Comparison of ENCODE assay signal across 16 cellular contexts in genomic region chr11:69930081-69931059, GRCh38.
"Had no signal": no experiment of that assay in that cellular context is flagged by ENCODE, and none has a peak within 500 bp of the region (broad histone marks: within the 10 kb centered on the region; RNA-seq: fewer than 3 reads in every experiment).

No MANE protein-coding gene starts in this region.

- H3K27ac Mint-ChIP-seq: activated CD4-positive, alpha-beta memory T cell treated with anti-CD3 and anti-CD28 coated beads, Interleukin-2, amount 10 ng/mL, durations not matched to agents 7 days and 5 days; activated CD4-positive, alpha-beta T cell treated with anti-CD3 and anti-CD28 coated beads for 36 hours; activated T-cell treated with anti-CD3 and anti-CD28 coated beads, Interleukin-2, amount 50 U/mL, for 24 hours; naive B cell; stimulated activated memory B cell treated with anti-CD40 and anti-IgM and Interleukin-4, amounts not matched to agents 10 μg/mL and 1 μg/mL and 100 μg/mL, for 72 hours; T-helper 1 cell treated with Interleukin-12 subunit alpha and Interleukin-12 subunit beta and Interleukin-4 antibody, amounts not matched to agents 30 μg/mL and 1 μg/mL, for 36 hours had no signal

- H3K4me1 ChIP-seq: vagina had no signal

- H3K4me3 Mint-ChIP-seq: activated CD4-positive, alpha-beta memory T cell treated with anti-CD3 and anti-CD28 coated beads, Interleukin-2, amount 10 ng/mL, durations not matched to agents 7 days and 5 days; activated CD4-positive, alpha-beta T cell treated with anti-CD3 and anti-CD28 coated beads for 36 hours; activated T-cell treated with anti-CD3 and anti-CD28 coated beads, Interleukin-2, amount 50 U/mL, for 24 hours; naive B cell; stimulated activated memory B cell treated with anti-CD40 and anti-IgM and Interleukin-4, amounts not matched to agents 10 μg/mL and 1 μg/mL and 100 μg/mL, for 72 hours; T-helper 1 cell treated with Interleukin-12 subunit alpha and Interleukin-12 subunit beta and Interleukin-4 antibody, amounts not matched to agents 30 μg/mL and 1 μg/mL, for 36 hours had no signal

- H3K36me3 ChIP-seq: cardiac muscle cell, tibial artery, vagina, WERI-Rb-1 had no signal

- H3K9me3 ChIP-seq: tibial artery, vagina had no signal

- ATAC-seq: activated CD4-positive, alpha-beta T cell treated with anti-CD3 and anti-CD28 coated beads for 36 hours; stimulated activated memory B cell treated with anti-CD40 and anti-IgM and Interleukin-4, amounts not matched to agents 10 μg/mL and 1 μg/mL and 100 μg/mL, for 72 hours had no signal

- H3K27me3 ChIP-seq: cardiac muscle cell, tibial artery, vagina had no signal

- H3K36me3 Mint-ChIP-seq: naive B cell; stimulated activated memory B cell treated with anti-CD40 and anti-IgM and Interleukin-4, amounts not matched to agents 10 μg/mL and 1 μg/mL and 100 μg/mL, for 72 hours had no signal

- DNase-seq: activated CD4-positive, alpha-beta memory T cell treated with anti-CD3 and anti-CD28 coated beads, Interleukin-2, amount 10 ng/mL, durations not matched to agents 7 days and 5 days; activated CD4-positive, alpha-beta T cell treated with anti-CD3 and anti-CD28 coated beads for 36 hours; activated gamma-delta T cell; activated T-cell treated with anti-CD3 and anti-CD28 coated beads, Interleukin-2, amount 50 U/mL, for 24 hours; hippocampal formation; kidney glomerular epithelial cell; naive B cell; retina; stimulated activated CD4-positive, alpha-beta T cell treated with anti-CD3 and anti-CD28 coated beads, Interleukin-2, amount 100 ng/mL, for 48 hours; WERI-Rb-1 had no signal

- H3K27ac ChIP-seq: cardiac muscle cell, dorsolateral prefrontal cortex, tibial artery, vagina, WERI-Rb-1 had no signal

- H3K9me3 Mint-ChIP-seq: activated CD4-positive, alpha-beta memory T cell treated with anti-CD3 and anti-CD28 coated beads, Interleukin-2, amount 10 ng/mL, durations not matched to agents 7 days and 5 days; activated T-cell treated with anti-CD3 and anti-CD28 coated beads, Interleukin-2, amount 50 U/mL, for 24 hours; stimulated activated memory B cell treated with anti-CD40 and anti-IgM and Interleukin-4, amounts not matched to agents 10 μg/mL and 1 μg/mL and 100 μg/mL, for 72 hours; T-helper 1 cell treated with Interleukin-12 subunit alpha and Interleukin-12 subunit beta and Interleukin-4 antibody, amounts not matched to agents 30 μg/mL and 1 μg/mL, for 36 hours had no signal

- H3K4me3 ChIP-seq: cardiac muscle cell, dorsolateral prefrontal cortex, tibial artery, vagina had no signal
